12 cellular contexts compared by ENCODE assay signal in genomic region chr15:75835990-75836952, GRCh38. TPM values are rescaled to one million over a fixed set of nuclear protein-coding genes. Genes with fewer than 3 reads are reported as not detected.
DNase-seq lines count a peak whose midpoint lies in the region; ATAC-seq, FAIRE-seq and TF ChIP-seq lines count a peak whose summit lies in the region.
"Had no signal": no experiment of that assay in that cellular context is flagged by ENCODE, and none has a peak within 500 bp of the region (broad histone marks: within the 10 kb centered on the region; RNA-seq: fewer than 3 reads in every experiment).

No MANE protein-coding gene starts in this region.

- H3K27ac Mint-ChIP-seq in endodermal cell, result no peak overlapping the region
- no peak overlapping the region for H3K27ac Mint-ChIP-seq in activated CD4-positive, alpha-beta T cell treated with anti-CD3 and anti-CD28 coated beads for 36 hours
- H3K27ac Mint-ChIP-seq: natural killer cell had no signal

- H3K36me3 ChIP-seq in GM23248 (ENCODE audit: low read depth), result no peaks in the 10 kb centered on the region
- no peaks in the 10 kb centered on the region; the same call in 2 of the 3 replicates for H3K36me3 ChIP-seq in K562 (ENCODE audit: control insufficient read depth, insufficient read depth, low read length)
- H3K36me3 ChIP-seq in endodermal cell (ENCODE audit: control insufficient read depth, insufficient read depth, low read length), result no peaks in the 10 kb centered on the region
- H3K36me3 ChIP-seq: gastrocnemius medialis had no signal

- H3K27ac ChIP-seq in GM23248 (peak overlapping the region; percentile 85), K562 (ENCODE audit: extremely low read depth, low read depth, low read length) (no peak overlapping the region), endodermal cell (ENCODE audit: low read depth, low read length) (no peak overlapping the region)
- H3K27ac ChIP-seq: gastrocnemius medialis had no signal

- no peak for TF ChIP-seq CTCF in K562 (IDR thresholded peaks at IDR 0.05 in 2 of 3, conservative IDR thresholded peaks at IDR 0.05 in 1 of 3; ENCODE audit: insufficient read depth in 2 of 3, low read depth in 1 of 3, low read length in 3 of 3)
- no peak for TF ChIP-seq CTCF in endodermal cell (conservative IDR thresholded peaks at IDR 0.05)

- H3K4me1 Mint-ChIP-seq in endodermal cell, result peaks cover 14% of the 10 kb centered on the region
- H3K4me1 Mint-ChIP-seq in activated CD4-positive, alpha-beta T cell treated with anti-CD3 and anti-CD28 coated beads for 36 hours, result no peaks in the 10 kb centered on the region

- H3K4me2 ChIP-seq in GM23248 (ENCODE audit: unreplicated experiment), result peak overlapping the region; percentile 69
- H3K4me2 ChIP-seq in K562 (ENCODE audit: insufficient read depth, low read length), result no peak overlapping the region

- POLR2A ChIA-PET in K562 (lab: Yijun Ruan, JAX), result interaction anchor here (0.7 to 1.5 kb wide), 3 partner anchors 8 to 227 kb away, joined by 3 to 4 read pairs (median 3); no protein-coding TSS in a partner anchor
- POLR2A ChIA-PET in activated CD4-positive, alpha-beta T cell treated with anti-CD3 and anti-CD28 coated beads for 36 hours (lab: Charles Lee), result interaction anchor here (0.6 kb wide), 1 partner anchor 224 kb away, joined by 5 read pairs; the partner anchor contains the start of gene TMEM266

- peaks cover 5% of the 10 kb centered on the region for H3K27me3 Mint-ChIP-seq in endodermal cell (ENCODE audit: insufficient read depth)
- no peaks in the 10 kb centered on the region for H3K27me3 Mint-ChIP-seq in activated CD4-positive, alpha-beta T cell treated with anti-CD3 and anti-CD28 coated beads for 36 hours

- no peak for TF ChIP-seq POLR2A in K562 (conservative IDR thresholded peaks at IDR 0.05)

- no peak for ATAC-seq in K562
- no peak for ATAC-seq in activated CD4-positive, alpha-beta T cell treated with anti-CD3 and anti-CD28 coated beads for 36 hours

- no peaks in the 10 kb centered on the region for H3K9me1 ChIP-seq in K562 (ENCODE audit: control insufficient read depth, insufficient read depth, low read length)

- H3K79me2 ChIP-seq in GM23248 (ENCODE audit: insufficient read depth) (no peaks in the 10 kb centered on the region), K562 (ENCODE audit: control insufficient read depth, insufficient read depth, low read length) (no peaks in the 10 kb centered on the region)

- TF ChIP-seq RAD21 in K562 (CRISPR knock-in tag; conservative IDR thresholded peaks at IDR 0.05 in 1 of 2, IDR thresholded peaks at IDR 0.05 in 1 of 2), result no peak

- no peaks in the 10 kb centered on the region for H3K27me3 ChIP-seq in GM23248 (replicated peaks; ENCODE audit: insufficient read depth)
- no peaks in the 10 kb centered on the region for H3K27me3 ChIP-seq in K562 (ENCODE audit: control insufficient read depth in 2 of 2, insufficient read depth in 2 of 2, low read length in 2 of 2)
- H3K27me3 ChIP-seq in endodermal cell (ENCODE audit: control insufficient read depth, insufficient read depth, low read length, poor library complexity, severe bottlenecking), result no peaks in the 10 kb centered on the region
- H3K27me3 ChIP-seq: gastrocnemius medialis had no signal

- H4K20me1 ChIP-seq in GM23248 (ENCODE audit: insufficient read depth), result no peaks in the 10 kb centered on the region
- no peaks in the 10 kb centered on the region for H4K20me1 ChIP-seq in K562 (replicated peaks; ENCODE audit: control insufficient read depth, insufficient read depth, low read length)

- peaks cover 30% of the 10 kb centered on the region for H3F3A ChIP-seq in GM23248 (ENCODE audit: insufficient read depth)

- no peaks in the 10 kb centered on the region for H3K9me3 ChIP-seq in GM23248 (ENCODE audit: low read depth)
- H3K9me3 ChIP-seq in K562 (replicated peaks; ENCODE audit: control insufficient read depth, insufficient read depth, low read depth, low read length), result no peaks in the 10 kb centered on the region
- no peaks in the 10 kb centered on the region for H3K9me3 ChIP-seq in endodermal cell (ENCODE audit: control insufficient read depth, low read length)
- H3K9me3 ChIP-seq: gastrocnemius medialis had no signal

- in situ Hi-C loops in GM23248 (cut with MboI) (no loop called here), K562 (cut with MboI) (no loop called here)

- DNase-seq in AML-193 (lab: John Stamatoyannopoulos, UW), result peak; percentile 77 to 80
- no peak for DNase-seq in GM23248
- DNase-seq in NOMO-1 treated with dmso at 0.1 percent for 144 hours (lab: John Stamatoyannopoulos, UW; ENCODE audit: unreplicated experiment), result peak; percentile 53
- DNase-seq in K562 (ENCODE audit: extremely low read depth in 1 of 4, low spot score in 3 of 4), result no peak
- no peak for DNase-seq in germinal center (ENCODE audit: low spot score)
- DNase-seq in central memory CD4-positive, alpha-beta T cell, result no peak
- DNase-seq in endodermal cell, result no peak
- no peak for DNase-seq in activated CD4-positive, alpha-beta T cell treated with anti-CD3 and anti-CD28 coated beads for 36 hours
- DNase-seq: gastrocnemius medialis; kidney; stimulated activated CD4-positive, alpha-beta T cell treated with anti-CD3 and anti-CD28 coated beads, Interleukin-4, amount 100 ng/mL, for 1 hour had no signal

- CTCF ChIA-PET in K562 (lab: Yijun Ruan, JAX; ENCODE audit: low intra/inter-chr PET ratio), result no interaction called here
- CTCF ChIA-PET in activated CD4-positive, alpha-beta T cell treated with anti-CD3 and anti-CD28 coated beads for 36 hours (lab: Charles Lee), result interaction anchor here (0.6 to 1.5 kb wide), 4 partner anchors 9 to 468 kb away, joined by 3 to 6 read pairs (median 4); partner anchors contain the start of gene MAN2C1

- no peak for TF ChIP-seq EP300 in K562 (IDR thresholded peaks at IDR 0.05; ENCODE audit: low read length)

- FAIRE-seq in K562 (lab: Jason Lieb, UNC), result no peak
- FAIRE-seq: kidney had no signal

- BruUV-seq in K562 (replicated peaks; lab: Mats Ljungman, UMichigan), result no TSS peak

- H3K9me2 ChIP-seq in GM23248 (ENCODE audit: insufficient read depth), result no peaks in the 10 kb centered on the region

- H2AFZ ChIP-seq in GM23248, result peak overlapping the region; percentile 89
- H2AFZ ChIP-seq in K562 (ENCODE audit: low read depth, low read length), result peak overlapping the region; percentile 85

- WGBS in GM23248 (ENCODE audit: low coverage in 1 of 2, low lambda C conversion rate in 2 of 2, missing lambda C conversion rate in 2 of 2), 2 experiments, result 66 to 68% methylated on average over 2 of the region's 2 CpGs
- 37% methylated on average over 2 of the region's 2 CpGs for WGBS in K562 (ENCODE audit: insufficient coverage, low coverage, missing lambda C conversion rate)
- WGBS in endodermal cell (ENCODE audit: insufficient coverage in 1 of 2, insufficient read length in 1 of 2), 2 experiments, result 92% methylated on average over 1 of the region's 2 CpGs; no CpG with 5 or more reads in 1 of the 2 experiments

- H3K9ac ChIP-seq in GM23248 (peak overlapping the region; percentile 59; the same call in 1 of the 2 replicates), K562 (ENCODE audit: insufficient read depth in 1 of 2, low read depth in 2 of 2, low read length in 2 of 2) (no peak overlapping the region), endodermal cell (ENCODE audit: extremely low read depth, low read length, poor library complexity, severe bottlenecking) (no peak overlapping the region)

- H3K36me3 Mint-ChIP-seq in endodermal cell (ENCODE audit: low read depth), result no peaks in the 10 kb centered on the region
- no peaks in the 10 kb centered on the region for H3K36me3 Mint-ChIP-seq in activated CD4-positive, alpha-beta T cell treated with anti-CD3 and anti-CD28 coated beads for 36 hours (ENCODE audit: low read depth)
- H3K36me3 Mint-ChIP-seq: natural killer cell had no signal

- H3K4me1 ChIP-seq in GM23248 (ENCODE audit: insufficient read depth), result peaks cover 16% of the 10 kb centered on the region
- H3K4me1 ChIP-seq in K562 (replicated peaks in 1 of 2; ENCODE audit: control insufficient read depth in 2 of 2, insufficient read depth in 2 of 2, low read length in 2 of 2), result peaks cover 9 to 25% of the 10 kb centered on the region in 2 experiments
- H3K4me1 ChIP-seq in endodermal cell (ENCODE audit: control insufficient read depth, insufficient read depth, low read length), result no peaks in the 10 kb centered on the region

- no peak overlapping the region for H3K4me3 Mint-ChIP-seq in endodermal cell
- no peak overlapping the region for H3K4me3 Mint-ChIP-seq in activated CD4-positive, alpha-beta T cell treated with anti-CD3 and anti-CD28 coated beads for 36 hours
- H3K4me3 Mint-ChIP-seq: natural killer cell had no signal

- no peaks in the 10 kb centered on the region for H3K9me3 Mint-ChIP-seq in endodermal cell
- H3K9me3 Mint-ChIP-seq in activated CD4-positive, alpha-beta T cell treated with anti-CD3 and anti-CD28 coated beads for 36 hours (ENCODE audit: low read depth), result no peaks in the 10 kb centered on the region
- H3K9me3 Mint-ChIP-seq: natural killer cell had no signal

- no peak overlapping the region for H3K4me3 ChIP-seq in GM23248
- no peak overlapping the region for H3K4me3 ChIP-seq in K562
- H3K4me3 ChIP-seq in endodermal cell (ENCODE audit: low read length), result no peak overlapping the region
- H3K4me3 ChIP-seq: gastrocnemius medialis had no signal

- intact Hi-C loops in K562 (cut with micrococcal nuclease), result no loop called here
- intact Hi-C loops in activated CD4-positive, alpha-beta T cell treated with anti-CD3 and anti-CD28 coated beads for 36 hours (cut with DNase I, micrococcal nuclease), result no loop called here

RNA-seq across cellular contexts. Expression of gene UBE2Q2, which starts 7.0 kb away (rescaled TPM):
- 55.4 and 63.6 TPM in 2 replicates for total RNA-seq in GM23248 (2014; rRNA removed; shearing (Covaris generic))
- 41.8 and 44.1 TPM in 2 replicates for polyA plus RNA-seq in GM23248 (2016; fragmentation: Nextera tagmentation; extraction: Ambion mirVana)
- total RNA-seq in K562 (2011; cell fraction: chromatin; rRNA removed; ENCODE audit: low replicate concordance), result 25.9 and 57.4 TPM in 2 replicates
- 17.8 and 19.2 TPM in 2 replicates for total RNA-seq in K562 (2011; cell fraction: nucleolus; rRNA removed)
- 40.3 and 64.1 TPM in 2 replicates for total RNA-seq in K562 (2011; cell fraction: nucleoplasm; rRNA removed)
- total RNA-seq in K562 (2014; rRNA removed), result 11.6 and 12.1 TPM in 2 replicates
- 22.0 and 22.9 TPM in 2 replicates for total RNA-seq in K562 (2014; rRNA removed; fragmentation: Illumina TruSeq; extraction: Trizol)
- total RNA-seq in K562 (2015; rRNA removed; fragmentation: Illumina TruSeq; extraction: Trizol), result 20.2 and 24.0 TPM in 2 replicates
- total RNA-seq in K562 (2021), result 15.2 and 16.2 TPM in 2 replicates
- 15.4 and 19.2 TPM in 2 replicates for polyA plus RNA-seq in K562 (2011; rRNA removed)
- 5.5 and 7.4 TPM in 2 replicates for polyA plus RNA-seq in K562 (2011; cell fraction: cytosol; rRNA removed)
- polyA plus RNA-seq in K562 (2011; cell fraction: nucleus; rRNA removed), result 19.2 and 26.7 TPM in 2 replicates
- polyA plus RNA-seq in K562 (2012), result 13.1 and 13.6 TPM in 2 replicates
- polyA plus RNA-seq in K562 (2014; fragmentation: Illumina TruSeq; extraction: Trizol), result 13.4 and 16.9 TPM in 2 replicates
- polyA plus RNA-seq in K562 (2014; fragmentation: Nextera tagmentation; extraction: Ambion mirVana), result 1 to 10 TPM; 6.2 to 7.1 TPM
- 13.0 and 13.5 TPM in 2 replicates for polyA plus RNA-seq in K562 (2014; rRNA removed)
- polyA minus RNA-seq in K562 (2011; rRNA and poly(A)+ RNA removed), result 16.7 and 18.0 TPM in 2 replicates
- 6.3 and 6.8 TPM in 2 replicates for polyA minus RNA-seq in K562 (2011; cell fraction: cytosol; rRNA and poly(A)+ RNA removed)
- polyA minus RNA-seq in K562 (2011; cell fraction: nucleus; rRNA and poly(A)+ RNA removed), result 25.3 and 28.0 TPM in 2 replicates
- total RNA-seq in endodermal cell, result 10 to 100 TPM; 29.5 to 37.1 TPM
- polyA plus RNA-seq in endodermal cell (2013, experiment 1 of 2), result 31.3 TPM
- 30.6 TPM for polyA plus RNA-seq in endodermal cell (2013, experiment 2 of 2)
- total RNA-seq in activated CD4-positive, alpha-beta T cell treated with anti-CD3 and anti-CD28 coated beads for 36 hours, result 10 to 100 TPM; 14.9 to 15.1 TPM

Comparison
In these comparisons a context has a peak if more than half of its experiments do, and no peak if none do; other contexts are left out.
1. DNase-seq: peak in AML-193 (2 of 2) and NOMO-1 treated with dmso at 0.1 percent for 144 hours (single experiment); none in GM23248 (single experiment), K562 (0 of 4), germinal center (single experiment), central memory CD4-positive, alpha-beta T cell (single experiment), endodermal cell (single experiment) and activated CD4-positive, alpha-beta T cell treated with anti-CD3 and anti-CD28 coated beads for 36 hours (single experiment).